8 cellular contexts compared by ENCODE assay signal in genomic region chr4:101730291-101731117, GRCh38.
DNase-seq lines count a peak whose midpoint lies in the region; ATAC-seq, FAIRE-seq and TF ChIP-seq lines count a peak whose summit lies in the region.

No MANE protein-coding gene starts in this region.

- no peak for FAIRE-seq in bronchial epithelial cell (lab: Jason Lieb, UNC)

- no peaks in the 10 kb centered on the region for H3K36me3 ChIP-seq in bronchial epithelial cell (ENCODE audit: control insufficient read depth, insufficient read depth, low read length)

- peak; percentile 23 for DNase-seq in activated gamma-delta T cell treated with Interleukin-2 at 50 U/mL for 16 hours
- no peak for DNase-seq in activated gamma-delta T cell (lab: John Stamatoyannopoulos, UW)
- DNase-seq in NCI-H1105 treated with DMSO at 0.1 percent for 48 hours (lab: John Stamatoyannopoulos, UW), result peak; percentile 40
- DNase-seq in UCSD-AML1 (lab: John Stamatoyannopoulos, UW; ENCODE audit: unreplicated experiment), result peak; percentile 44
- DNase-seq in bronchial epithelial cell (ENCODE audit: low read depth), result peak; percentile 71
- peak; percentile 75 for DNase-seq in kidney tubule cell (ENCODE audit: low spot score)
- DNase-seq in stimulated activated CD4-positive, alpha-beta T cell treated with anti-CD3 and anti-CD28 coated beads, Interleukin-4, amount 100 ng/mL, for 4 hours, result peak; percentile 23

- no peaks in the 10 kb centered on the region for H3K27me3 ChIP-seq in bronchial epithelial cell (ENCODE audit: control insufficient read depth, insufficient read depth, low read length)

- ATAC-seq in HG02759 (IDR thresholded peaks at IDR 0.05; ENCODE audit: unreplicated experiment), result peak; percentile 97

- no peak overlapping the region for H3K4me3 ChIP-seq in bronchial epithelial cell (ENCODE audit: low read depth, low read length)

- peak; percentile 74 for TF ChIP-seq CTCF in bronchial epithelial cell (IDR thresholded peaks at IDR 0.05; ENCODE audit: insufficient read depth, low read length, severe bottlenecking)
